In genomic region chr7:158111556-158111880, GRCh38 we compare ENCODE assay signal across 19 cellular contexts.
"Had no signal": no experiment of that assay in that cellular context is flagged by ENCODE, and none has a peak within 500 bp of the region (broad histone marks: within the 10 kb centered on the region; RNA-seq: fewer than 3 reads in every experiment).

No MANE protein-coding gene starts in this region.

- H3K4me3 ChIP-seq: coronary artery, esophagus squamous epithelium, gastroesophageal sphincter, lung, pancreas, prostate gland, uterus had no signal

- FAIRE-seq: kidney, pancreas had no signal

- DNase-seq: caudate nucleus; effector memory CD8-positive, alpha-beta T cell; esophagus squamous epithelium; foreskin fibroblast; glutamatergic neuron; kidney; left cardiac atrium; left ventricle myocardium superior; naive thymus-derived CD4-positive, alpha-beta T cell; nephron progenitor cell; stimulated activated CD4-positive, alpha-beta T cell treated with anti-CD3 and anti-CD28 coated beads, Interleukin-12 subunit alpha, Interleukin-12 subunit beta, amount 100 ng/mL, for 4 hours; stimulated activated naive CD4-positive, alpha-beta T cell; trophoblast cell; uterus had no signal

- H3K4me1 ChIP-seq: esophagus squamous epithelium, gastroesophageal sphincter, pancreas, prostate gland, uterus had no signal

- H3K36me3 ChIP-seq: esophagus squamous epithelium, gastroesophageal sphincter, pancreas, prostate gland, uterus had no signal

- H3K27ac Mint-ChIP-seq: effector memory CD8-positive, alpha-beta T cell; naive thymus-derived CD4-positive, alpha-beta T cell had no signal

- H3K9me3 ChIP-seq: pancreas, prostate gland, uterus had no signal

- H3K27me3 ChIP-seq: pancreas, uterus had no signal

- H3K4me3 Mint-ChIP-seq: effector memory CD8-positive, alpha-beta T cell; naive thymus-derived CD4-positive, alpha-beta T cell; nephron progenitor cell had no signal

- H3K27ac ChIP-seq: coronary artery, esophagus squamous epithelium, gastroesophageal sphincter, pancreas, prostate gland, uterus had no signal
